Comparison of ENCODE assay signal across 1 cellular context in the genomic region with DNA sequence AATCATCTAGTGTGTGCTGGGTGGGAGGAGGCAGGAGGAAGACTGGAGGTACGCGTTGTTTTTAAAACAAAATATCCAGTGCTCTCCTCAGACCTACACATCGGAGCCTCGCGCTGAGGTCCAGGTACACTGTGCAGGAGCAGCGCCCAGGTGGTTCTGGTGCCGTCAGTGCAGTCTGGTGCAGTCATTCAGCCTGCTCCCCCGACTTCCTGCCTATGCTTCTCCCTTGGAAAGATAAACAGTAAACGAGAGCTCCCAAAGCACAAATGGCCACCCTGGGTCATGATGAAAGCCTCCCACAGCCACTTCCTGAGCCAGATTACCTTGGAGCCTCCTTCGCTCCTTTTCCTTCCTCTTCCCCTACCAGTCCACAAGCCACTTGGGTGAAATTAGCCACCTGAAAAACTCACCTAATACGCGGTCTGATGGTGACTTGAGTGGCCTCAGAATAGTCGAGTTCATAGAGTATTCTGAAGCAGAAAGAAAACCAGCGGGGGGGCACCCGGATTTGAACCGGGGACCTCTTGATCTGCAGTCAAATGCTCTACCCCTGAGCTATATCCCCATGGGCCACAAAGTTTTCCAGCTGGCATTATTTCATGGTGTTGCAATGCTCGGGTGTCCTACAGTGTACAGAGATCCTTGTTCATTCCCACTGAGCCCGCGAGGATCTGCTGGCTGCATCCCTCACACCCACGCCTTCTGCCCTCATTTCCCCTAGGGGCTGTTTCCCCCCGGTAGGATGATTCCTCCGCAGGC.
TF ChIP-seq lines count a peak whose summit lies in the region.

No MANE protein-coding gene starts in this region.

TF ChIP-seq in HepG2, 621 proteins besides CTCF, POLR2A, EP300 and RAD21 (continued from another document and continues in another):
- TF ChIP-seq, protein P1, sequence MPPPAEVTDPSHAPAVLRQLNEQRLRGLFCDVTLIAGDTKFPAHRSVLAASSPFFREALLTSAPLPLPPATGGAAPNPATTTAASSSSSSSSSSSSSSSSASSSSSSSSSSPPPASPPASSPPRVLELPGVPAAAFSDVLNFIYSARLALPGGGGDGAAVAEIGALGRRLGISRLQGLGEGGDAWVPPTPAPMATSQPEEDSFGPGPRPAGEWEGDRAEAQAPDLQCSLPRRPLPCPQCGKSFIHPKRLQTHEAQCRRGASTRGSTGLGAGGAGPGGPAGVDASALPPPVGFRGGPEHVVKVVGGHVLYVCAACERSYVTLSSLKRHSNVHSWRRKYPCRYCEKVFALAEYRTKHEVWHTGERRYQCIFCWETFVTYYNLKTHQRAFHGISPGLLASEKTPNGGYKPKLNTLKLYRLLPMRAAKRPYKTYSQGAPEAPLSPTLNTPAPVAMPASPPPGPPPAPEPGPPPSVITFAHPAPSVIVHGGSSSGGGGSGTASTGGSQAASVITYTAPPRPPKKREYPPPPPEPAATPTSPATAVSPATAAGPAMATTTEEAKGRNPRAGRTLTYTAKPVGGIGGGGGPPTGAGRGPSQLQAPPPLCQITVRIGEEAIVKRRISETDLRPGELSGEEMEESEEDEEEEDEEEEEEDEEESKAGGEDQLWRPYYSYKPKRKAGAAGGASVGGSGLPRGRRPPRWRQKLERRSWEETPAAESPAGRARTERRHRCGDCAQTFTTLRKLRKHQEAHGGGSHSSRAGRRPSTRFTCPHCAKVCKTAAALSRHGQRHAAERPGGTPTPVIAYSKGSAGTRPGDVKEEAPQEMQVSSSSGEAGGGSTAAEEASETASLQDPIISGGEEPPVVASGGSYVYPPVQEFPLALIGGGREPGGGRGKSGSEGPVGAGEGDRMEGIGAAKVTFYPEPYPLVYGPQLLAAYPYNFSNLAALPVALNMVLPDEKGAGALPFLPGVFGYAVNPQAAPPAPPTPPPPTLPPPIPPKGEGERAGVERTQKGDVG (CRISPR knock-in tag; IDR thresholded peaks at IDR 0.05; ENCODE audit: borderline replicate concordance) = no peak
- TF ChIP-seq MEIS2 (CRISPR knock-in tag; IDR thresholded peaks at IDR 0.05) = no peak
- TF ChIP-seq, protein P2, sequence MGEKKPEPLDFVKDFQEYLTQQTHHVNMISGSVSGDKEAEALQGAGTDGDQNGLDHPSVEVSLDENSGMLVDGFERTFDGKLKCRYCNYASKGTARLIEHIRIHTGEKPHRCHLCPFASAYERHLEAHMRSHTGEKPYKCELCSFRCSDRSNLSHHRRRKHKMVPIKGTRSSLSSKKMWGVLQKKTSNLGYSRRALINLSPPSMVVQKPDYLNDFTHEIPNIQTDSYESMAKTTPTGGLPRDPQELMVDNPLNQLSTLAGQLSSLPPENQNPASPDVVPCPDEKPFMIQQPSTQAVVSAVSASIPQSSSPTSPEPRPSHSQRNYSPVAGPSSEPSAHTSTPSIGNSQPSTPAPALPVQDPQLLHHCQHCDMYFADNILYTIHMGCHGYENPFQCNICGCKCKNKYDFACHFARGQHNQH (CRISPR knock-in tag; IDR thresholded peaks at IDR 0.05) = peak; percentile 77
- TF ChIP-seq, protein P3, sequence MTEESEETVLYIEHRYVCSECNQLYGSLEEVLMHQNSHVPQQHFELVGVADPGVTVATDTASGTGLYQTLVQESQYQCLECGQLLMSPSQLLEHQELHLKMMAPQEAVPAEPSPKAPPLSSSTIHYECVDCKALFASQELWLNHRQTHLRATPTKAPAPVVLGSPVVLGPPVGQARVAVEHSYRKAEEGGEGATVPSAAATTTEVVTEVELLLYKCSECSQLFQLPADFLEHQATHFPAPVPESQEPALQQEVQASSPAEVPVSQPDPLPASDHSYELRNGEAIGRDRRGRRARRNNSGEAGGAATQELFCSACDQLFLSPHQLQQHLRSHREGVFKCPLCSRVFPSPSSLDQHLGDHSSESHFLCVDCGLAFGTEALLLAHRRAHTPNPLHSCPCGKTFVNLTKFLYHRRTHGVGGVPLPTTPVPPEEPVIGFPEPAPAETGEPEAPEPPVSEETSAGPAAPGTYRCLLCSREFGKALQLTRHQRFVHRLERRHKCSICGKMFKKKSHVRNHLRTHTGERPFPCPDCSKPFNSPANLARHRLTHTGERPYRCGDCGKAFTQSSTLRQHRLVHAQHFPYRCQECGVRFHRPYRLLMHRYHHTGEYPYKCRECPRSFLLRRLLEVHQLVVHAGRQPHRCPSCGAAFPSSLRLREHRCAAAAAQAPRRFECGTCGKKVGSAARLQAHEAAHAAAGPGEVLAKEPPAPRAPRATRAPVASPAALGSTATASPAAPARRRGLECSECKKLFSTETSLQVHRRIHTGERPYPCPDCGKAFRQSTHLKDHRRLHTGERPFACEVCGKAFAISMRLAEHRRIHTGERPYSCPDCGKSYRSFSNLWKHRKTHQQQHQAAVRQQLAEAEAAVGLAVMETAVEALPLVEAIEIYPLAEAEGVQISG (CRISPR knock-in tag; IDR thresholded peaks at IDR 0.05) = no peak
- TF ChIP-seq PHF5A (CRISPR knock-in tag; IDR thresholded peaks at IDR 0.05; ENCODE audit: low read depth, unreplicated experiment) = no peak
- no peak for TF ChIP-seq U2AF1 (optimal IDR thresholded peaks at IDR 0.05; ENCODE audit: low read depth, low read length)
- TF ChIP-seq YEATS2 (CRISPR knock-in tag; IDR thresholded peaks at IDR 0.05; ENCODE audit: borderline replicate concordance) = no peak; the same call in 1 of the 2 replicates
- no peak for TF ChIP-seq SCMH1 (CRISPR knock-in tag; IDR thresholded peaks at IDR 0.05; ENCODE audit: borderline replicate concordance)
- TF ChIP-seq NFE2L1 (CRISPR knock-in tag; IDR thresholded peaks at IDR 0.05; ENCODE audit: borderline replicate concordance) = no peak
- TF ChIP-seq HCFC1 (IDR thresholded peaks at IDR 0.05; ENCODE audit: low read depth, low read length) = no peak
- no peak for TF ChIP-seq HIVEP1 (CRISPR knock-in tag; IDR thresholded peaks at IDR 0.05)
- TF ChIP-seq ZBTB42 (CRISPR knock-in tag; IDR thresholded peaks at IDR 0.05) = no peak
- peak; percentile 85 for TF ChIP-seq ZNF501 (CRISPR knock-in tag; IDR thresholded peaks at IDR 0.05)
- no peak for TF ChIP-seq SRSF4 (IDR thresholded peaks at IDR 0.05; ENCODE audit: low read depth, low read length, poor library complexity, severe bottlenecking)
- TF ChIP-seq NR2F1 (CRISPR knock-in tag; IDR thresholded peaks at IDR 0.05) = peak in 1 of 2 experiments; percentile 66; a peak in 1 of 4 replicates
- no peak for TF ChIP-seq ZNF577 (CRISPR knock-in tag; IDR thresholded peaks at IDR 0.05; ENCODE audit: borderline replicate concordance, low read depth)
- TF ChIP-seq, protein P4, sequence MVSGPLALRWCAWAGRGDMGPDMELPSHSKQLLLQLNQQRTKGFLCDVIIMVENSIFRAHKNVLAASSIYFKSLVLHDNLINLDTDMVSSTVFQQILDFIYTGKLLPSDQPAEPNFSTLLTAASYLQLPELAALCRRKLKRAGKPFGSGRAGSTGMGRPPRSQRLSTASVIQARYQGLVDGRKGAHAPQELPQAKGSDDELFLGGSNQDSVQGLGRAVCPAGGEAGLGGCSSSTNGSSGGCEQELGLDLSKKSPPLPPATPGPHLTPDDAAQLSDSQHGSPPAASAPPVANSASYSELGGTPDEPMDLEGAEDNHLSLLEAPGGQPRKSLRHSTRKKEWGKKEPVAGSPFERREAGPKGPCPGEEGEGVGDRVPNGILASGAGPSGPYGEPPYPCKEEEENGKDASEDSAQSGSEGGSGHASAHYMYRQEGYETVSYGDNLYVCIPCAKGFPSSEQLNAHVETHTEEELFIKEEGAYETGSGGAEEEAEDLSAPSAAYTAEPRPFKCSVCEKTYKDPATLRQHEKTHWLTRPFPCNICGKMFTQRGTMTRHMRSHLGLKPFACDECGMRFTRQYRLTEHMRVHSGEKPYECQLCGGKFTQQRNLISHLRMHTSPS (CRISPR knock-in tag; IDR thresholded peaks at IDR 0.05; ENCODE audit: low read depth) = no peak
- TF ChIP-seq RCOR2 (CRISPR knock-in tag; IDR thresholded peaks at IDR 0.05) = peak; percentile 70; the same call in 1 of the 2 replicates
- TF ChIP-seq, protein P5, sequence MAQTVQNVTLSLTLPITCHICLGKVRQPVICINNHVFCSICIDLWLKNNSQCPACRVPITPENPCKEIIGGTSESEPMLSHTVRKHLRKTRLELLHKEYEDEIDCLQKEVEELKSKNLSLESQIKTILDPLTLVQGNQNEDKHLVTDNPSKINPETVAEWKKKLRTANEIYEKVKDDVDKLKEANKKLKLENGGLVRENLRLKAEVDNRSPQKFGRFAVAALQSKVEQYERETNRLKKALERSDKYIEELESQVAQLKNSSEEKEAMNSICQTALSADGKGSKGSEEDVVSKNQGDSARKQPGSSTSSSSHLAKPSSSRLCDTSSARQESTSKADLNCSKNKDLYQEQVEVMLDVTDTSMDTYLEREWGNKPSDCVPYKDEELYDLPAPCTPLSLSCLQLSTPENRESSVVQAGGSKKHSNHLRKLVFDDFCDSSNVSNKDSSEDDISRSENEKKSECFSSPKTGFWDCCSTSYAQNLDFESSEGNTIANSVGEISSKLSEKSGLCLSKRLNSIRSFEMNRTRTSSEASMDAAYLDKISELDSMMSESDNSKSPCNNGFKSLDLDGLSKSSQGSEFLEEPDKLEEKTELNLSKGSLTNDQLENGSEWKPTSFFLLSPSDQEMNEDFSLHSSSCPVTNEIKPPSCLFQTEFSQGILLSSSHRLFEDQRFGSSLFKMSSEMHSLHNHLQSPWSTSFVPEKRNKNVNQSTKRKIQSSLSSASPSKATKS (CRISPR knock-in tag; IDR thresholded peaks at IDR 0.05) = no peak
- no peak for TF ChIP-seq SMARCC2 (IDR thresholded peaks at IDR 0.05)
- TF ChIP-seq ZNF879 (CRISPR knock-in tag; IDR thresholded peaks at IDR 0.05) = no peak
- TF ChIP-seq ZFP90 (CRISPR knock-in tag; IDR thresholded peaks at IDR 0.05; ENCODE audit: borderline replicate concordance) = no peak
- no peak for TF ChIP-seq SNAI1 (CRISPR knock-in tag; IDR thresholded peaks at IDR 0.05; ENCODE audit: borderline replicate concordance)
- TF ChIP-seq BRCA1 (CRISPR knock-in tag; IDR thresholded peaks at IDR 0.05) = 0 out of 2 replicates have a peak, but pooled peaks have one; percentile 61
- TF ChIP-seq, protein P6, sequence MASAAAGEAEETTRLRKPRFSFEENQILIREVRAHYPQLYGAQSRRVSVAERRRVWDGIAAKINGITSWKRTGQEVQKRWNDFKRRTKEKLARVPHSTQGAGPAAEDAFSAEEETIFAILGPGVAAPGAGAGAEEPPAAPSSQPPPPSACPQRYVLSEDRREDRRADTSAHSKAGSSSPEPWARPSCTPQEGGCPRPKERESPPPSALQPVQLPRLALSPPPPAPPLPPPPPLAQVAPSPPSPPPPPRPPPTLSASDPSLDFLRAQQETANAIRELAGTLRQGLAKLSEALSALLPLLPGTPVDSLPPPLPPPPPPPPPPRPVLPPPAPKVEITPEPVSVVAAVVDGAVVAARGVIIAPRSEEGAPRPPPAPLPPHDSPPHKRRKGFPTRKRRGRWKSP (CRISPR knock-in tag; IDR thresholded peaks at IDR 0.05) = peak; percentile 79; the same call in 1 of the 2 replicates
- TF ChIP-seq ZNF34 (CRISPR knock-in tag; IDR thresholded peaks at IDR 0.05; ENCODE audit: borderline replicate concordance) = no peak
- peak; percentile 48; the same call in 1 of the 2 replicates for TF ChIP-seq SIX1 (CRISPR knock-in tag; IDR thresholded peaks at IDR 0.05; ENCODE audit: borderline replicate concordance)
- TF ChIP-seq SATB2 (CRISPR knock-in tag; IDR thresholded peaks at IDR 0.05) = 0 out of 2 replicates have a peak, but pooled peaks have one; percentile 23
- no peak for TF ChIP-seq ATF1 (CRISPR knock-in tag; IDR thresholded peaks at IDR 0.05)
- TF ChIP-seq RBFOX2 (IDR thresholded peaks at IDR 0.05; ENCODE audit: low read depth, low read length) = no peak
- TF ChIP-seq, protein P7, sequence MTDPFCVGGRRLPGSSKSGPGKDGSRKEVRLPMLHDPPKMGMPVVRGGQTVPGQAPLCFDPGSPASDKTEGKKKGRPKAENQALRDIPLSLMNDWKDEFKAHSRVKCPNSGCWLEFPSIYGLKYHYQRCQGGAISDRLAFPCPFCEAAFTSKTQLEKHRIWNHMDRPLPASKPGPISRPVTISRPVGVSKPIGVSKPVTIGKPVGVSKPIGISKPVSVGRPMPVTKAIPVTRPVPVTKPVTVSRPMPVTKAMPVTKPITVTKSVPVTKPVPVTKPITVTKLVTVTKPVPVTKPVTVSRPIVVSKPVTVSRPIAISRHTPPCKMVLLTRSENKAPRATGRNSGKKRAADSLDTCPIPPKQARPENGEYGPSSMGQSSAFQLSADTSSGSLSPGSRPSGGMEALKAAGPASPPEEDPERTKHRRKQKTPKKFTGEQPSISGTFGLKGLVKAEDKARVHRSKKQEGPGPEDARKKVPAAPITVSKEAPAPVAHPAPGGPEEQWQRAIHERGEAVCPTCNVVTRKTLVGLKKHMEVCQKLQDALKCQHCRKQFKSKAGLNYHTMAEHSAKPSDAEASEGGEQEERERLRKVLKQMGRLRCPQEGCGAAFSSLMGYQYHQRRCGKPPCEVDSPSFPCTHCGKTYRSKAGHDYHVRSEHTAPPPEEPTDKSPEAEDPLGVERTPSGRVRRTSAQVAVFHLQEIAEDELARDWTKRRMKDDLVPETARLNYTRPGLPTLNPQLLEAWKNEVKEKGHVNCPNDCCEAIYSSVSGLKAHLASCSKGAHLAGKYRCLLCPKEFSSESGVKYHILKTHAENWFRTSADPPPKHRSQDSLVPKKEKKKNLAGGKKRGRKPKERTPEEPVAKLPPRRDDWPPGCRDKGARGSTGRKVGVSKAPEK (CRISPR knock-in tag; IDR thresholded peaks at IDR 0.05; ENCODE audit: borderline replicate concordance) = no peak
- no peak for TF ChIP-seq ISX (CRISPR knock-in tag; conservative IDR thresholded peaks at IDR 0.05)
- no peak for TF ChIP-seq ZNF543 (CRISPR knock-in tag; IDR thresholded peaks at IDR 0.05)
- no peak for TF ChIP-seq MAFF (IDR thresholded peaks at IDR 0.05; ENCODE audit: low read depth, low read length)
- TF ChIP-seq ZNF747 (CRISPR knock-in tag; IDR thresholded peaks at IDR 0.05; ENCODE audit: borderline replicate concordance) = no peak
- TF ChIP-seq ZNF335 (CRISPR knock-in tag; IDR thresholded peaks at IDR 0.05) = peak; percentile 64; the same call in 1 of the 2 replicates
- no peak for TF ChIP-seq ZSCAN12 (CRISPR knock-in tag; IDR thresholded peaks at IDR 0.05)
- 0 out of 2 replicates have a peak, but pooled peaks have one; percentile 29 for TF ChIP-seq SIN3B (IDR thresholded peaks at IDR 0.05; ENCODE audit: low read length)
- TF ChIP-seq, protein P8, sequence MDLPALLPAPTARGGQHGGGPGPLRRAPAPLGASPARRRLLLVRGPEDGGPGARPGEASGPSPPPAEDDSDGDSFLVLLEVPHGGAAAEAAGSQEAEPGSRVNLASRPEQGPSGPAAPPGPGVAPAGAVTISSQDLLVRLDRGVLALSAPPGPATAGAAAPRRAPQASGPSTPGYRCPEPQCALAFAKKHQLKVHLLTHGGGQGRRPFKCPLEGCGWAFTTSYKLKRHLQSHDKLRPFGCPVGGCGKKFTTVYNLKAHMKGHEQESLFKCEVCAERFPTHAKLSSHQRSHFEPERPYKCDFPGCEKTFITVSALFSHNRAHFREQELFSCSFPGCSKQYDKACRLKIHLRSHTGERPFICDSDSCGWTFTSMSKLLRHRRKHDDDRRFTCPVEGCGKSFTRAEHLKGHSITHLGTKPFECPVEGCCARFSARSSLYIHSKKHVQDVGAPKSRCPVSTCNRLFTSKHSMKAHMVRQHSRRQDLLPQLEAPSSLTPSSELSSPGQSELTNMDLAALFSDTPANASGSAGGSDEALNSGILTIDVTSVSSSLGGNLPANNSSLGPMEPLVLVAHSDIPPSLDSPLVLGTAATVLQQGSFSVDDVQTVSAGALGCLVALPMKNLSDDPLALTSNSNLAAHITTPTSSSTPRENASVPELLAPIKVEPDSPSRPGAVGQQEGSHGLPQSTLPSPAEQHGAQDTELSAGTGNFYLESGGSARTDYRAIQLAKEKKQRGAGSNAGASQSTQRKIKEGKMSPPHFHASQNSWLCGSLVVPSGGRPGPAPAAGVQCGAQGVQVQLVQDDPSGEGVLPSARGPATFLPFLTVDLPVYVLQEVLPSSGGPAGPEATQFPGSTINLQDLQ (CRISPR knock-in tag; IDR thresholded peaks at IDR 0.05) = no peak
- no peak for TF ChIP-seq ZFP82 (CRISPR knock-in tag; IDR thresholded peaks at IDR 0.05; ENCODE audit: borderline replicate concordance)
